In genomic region chr10:51422311-51423120, GRCh38 we compare ENCODE assay signal across 8 cellular contexts.
DNase-seq lines count a peak whose midpoint lies in the region; ATAC-seq and TF ChIP-seq lines count a peak whose summit lies in the region.

No MANE protein-coding gene starts in this region.

- H3K27me3 ChIP-seq in GM23338 (ENCODE audit: insufficient read depth) (no peaks in the 10 kb centered on the region), Loucy (ENCODE audit: insufficient read depth, low read length, poor library complexity, severe bottlenecking) (no peaks in the 10 kb centered on the region), heart left ventricle (no peaks in the 10 kb centered on the region)

- peak; percentile 93 for ATAC-seq in GM23338
- peak; percentile 47 to 72 (median 60) for ATAC-seq in heart left ventricle

- H3K4me1 Mint-ChIP-seq in activated T-cell treated with anti-CD3 and anti-CD28 coated beads, Interleukin-2, amount 50 U/mL, for 24 hours (ENCODE audit: low read depth), result peaks cover 2% of the 10 kb centered on the region
- H3K4me1 Mint-ChIP-seq in GM23338, result peaks cover 11% of the 10 kb centered on the region; the same call in 2 of the 3 replicates

- H3K9me3 Mint-ChIP-seq in activated T-cell treated with anti-CD3 and anti-CD28 coated beads, Interleukin-2, amount 50 U/mL, for 24 hours, result no peaks in the 10 kb centered on the region
- H3K9me3 Mint-ChIP-seq in GM23338, result no peaks in the 10 kb centered on the region

- no peak overlapping the region for H3K27ac ChIP-seq in GM23338 (ENCODE audit: low read depth)
- H3K27ac ChIP-seq in heart left ventricle, result peak overlapping the region; percentile 52 to 80 (median 72)

- DNase-seq in activated T-cell treated with anti-CD3 and anti-CD28 coated beads for 1 hour (ENCODE audit: low read depth) (peak; percentile 2), GM23338 (ENCODE audit: low spot score) (peak; percentile 79), heart left ventricle (peak; percentile 52 to 61 (median 57)), renal cortical epithelial cell (ENCODE audit: low read depth) (peak; percentile 39), cerebellar nuclear complex (lab: John Stamatoyannopoulos, UW) (no peak)
- DNase-seq in activated T-cell treated with anti-CD3 and anti-CD28 coated beads, Interleukin-2, amount 50 U/mL, for 24 hours, result no peak
- DNase-seq in activated gamma-delta T cell treated with anti-CD3 and anti-CD28 coated beads, Interleukin-2, amount 50 U/mL, for 16 hours (ENCODE audit: low read depth), result peak; percentile 15

- no peak overlapping the region for H3K4me3 Mint-ChIP-seq in activated T-cell treated with anti-CD3 and anti-CD28 coated beads, Interleukin-2, amount 50 U/mL, for 24 hours
- no peak overlapping the region for H3K4me3 Mint-ChIP-seq in GM23338

- TF ChIP-seq CTCF in GM23338 (conservative IDR thresholded peaks at IDR 0.05; ENCODE audit: low read depth in 2 of 2) (peak; percentile 86 to 96), Loucy (conservative IDR thresholded peaks at IDR 0.05; ENCODE audit: low read length) (peak; percentile 86), heart left ventricle (IDR thresholded peaks at IDR 0.05) (peak; percentile 39 to 84 (median 70))

- intact Hi-C loops in heart left ventricle (cut with DNase I), result loop anchor here (2.0 to 10.0 kb wide), 8 partner anchors 35 to 542 kb away; partner anchors contain the start of gene PRKG1 (in 6 of the 10)

- H3K36me3 ChIP-seq in GM23338 (ENCODE audit: insufficient read depth), result no peaks in the 10 kb centered on the region
- no peaks in the 10 kb centered on the region for H3K36me3 ChIP-seq in Loucy (ENCODE audit: insufficient read depth, low read length)
- H3K36me3 ChIP-seq in heart left ventricle, result no peaks in the 10 kb centered on the region

- H3K9me3 ChIP-seq in Loucy (ENCODE audit: insufficient read depth, low read depth, low read length), result no peaks in the 10 kb centered on the region
- H3K9me3 ChIP-seq in heart left ventricle, result no peaks in the 10 kb centered on the region

- peaks cover under 1% of the 10 kb centered on the region; the same call in 1 of the 2 replicates for H3K9me2 ChIP-seq in GM23338 (ENCODE audit: insufficient read depth)
- H3K9me2 ChIP-seq in Loucy (replicated peaks; ENCODE audit: low read depth, low read length), result no peaks in the 10 kb centered on the region

- no peak overlapping the region for H3K9ac ChIP-seq in Loucy (ENCODE audit: low read depth, low read length, poor library complexity, severe bottlenecking)

- H3K4me3 ChIP-seq in GM23338 (no peak overlapping the region), Loucy (ENCODE audit: low read length, poor library complexity, severe bottlenecking) (no peak overlapping the region), heart left ventricle (no peak overlapping the region)

- H3K27me3 Mint-ChIP-seq in activated T-cell treated with anti-CD3 and anti-CD28 coated beads, Interleukin-2, amount 50 U/mL, for 24 hours, result peaks cover 6% of the 10 kb centered on the region
- no peaks in the 10 kb centered on the region for H3K27me3 Mint-ChIP-seq in GM23338 (ENCODE audit: insufficient read depth, low read depth, poor library complexity)

- no peak overlapping the region for H3K27ac Mint-ChIP-seq in activated T-cell treated with anti-CD3 and anti-CD28 coated beads, Interleukin-2, amount 50 U/mL, for 24 hours
- H3K27ac Mint-ChIP-seq in GM23338, result peak overlapping the region; percentile 36

- H3K4me1 ChIP-seq in GM23338 (ENCODE audit: insufficient read depth) (no peaks in the 10 kb centered on the region), Loucy (ENCODE audit: insufficient read depth, low read length, poor library complexity, severe bottlenecking) (no peaks in the 10 kb centered on the region), heart left ventricle (peaks cover 0 to 48% (median 10%) of the 10 kb centered on the region in 12 donors)

- H3K79me2 ChIP-seq in GM23338 (replicated peaks; ENCODE audit: insufficient read depth) (no peaks in the 10 kb centered on the region), Loucy (ENCODE audit: insufficient read depth, low read length) (no peaks in the 10 kb centered on the region)

- H3K4me2 ChIP-seq in GM23338, result no peak overlapping the region
- H3K4me2 ChIP-seq in Loucy (ENCODE audit: low read depth, low read length, poor library complexity, severe bottlenecking), result no peak overlapping the region

- H3K36me3 Mint-ChIP-seq in activated T-cell treated with anti-CD3 and anti-CD28 coated beads, Interleukin-2, amount 50 U/mL, for 24 hours (ENCODE audit: low read depth), result no peaks in the 10 kb centered on the region
- H3K36me3 Mint-ChIP-seq in GM23338 (ENCODE audit: low read depth), result no peaks in the 10 kb centered on the region

- no peaks in the 10 kb centered on the region for H3F3A ChIP-seq in GM23338 (replicated peaks; ENCODE audit: low read depth)
- no peaks in the 10 kb centered on the region for H3F3A ChIP-seq in Loucy (ENCODE audit: low read depth)

- H4K20me1 ChIP-seq in GM23338 (replicated peaks; ENCODE audit: insufficient read depth) (no peaks in the 10 kb centered on the region), Loucy (ENCODE audit: insufficient read depth, low read length, poor library complexity, severe bottlenecking) (no peaks in the 10 kb centered on the region)

- TF ChIP-seq POLR2A in heart left ventricle (IDR thresholded peaks at IDR 0.05), result no peak

- WGBS in heart left ventricle, 4 donors, result 58 to 61% (median 59%) methylated on average over 6 of the region's 6 CpGs

- H2AFZ ChIP-seq in GM23338, result no peak overlapping the region; the same call in 1 of the 2 replicates
- H2AFZ ChIP-seq in Loucy (ENCODE audit: low read length), result peak overlapping the region; percentile 91

TF ChIP-seq in GM23338, 12 proteins besides CTCF, POLR2A, EP300 and RAD21 (continues in another document):
- TF ChIP-seq POLR2AphosphoS5 (IDR thresholded peaks at IDR 0.05; ENCODE audit: low read depth) (no peak), ZNF331 (CRISPR knock-in tag; IDR thresholded peaks at IDR 0.05; ENCODE audit: low read depth) (no peak), EZH2 (IDR thresholded peaks at IDR 0.05; ENCODE audit: low read depth, unreplicated experiment) (no peak), EZH2phosphoT487 (IDR thresholded peaks at IDR 0.05; ENCODE audit: unreplicated experiment) (no peak), NANOG (IDR thresholded peaks at IDR 0.05; ENCODE audit: borderline replicate concordance) (no peak)
- TF ChIP-seq, protein P1, sequence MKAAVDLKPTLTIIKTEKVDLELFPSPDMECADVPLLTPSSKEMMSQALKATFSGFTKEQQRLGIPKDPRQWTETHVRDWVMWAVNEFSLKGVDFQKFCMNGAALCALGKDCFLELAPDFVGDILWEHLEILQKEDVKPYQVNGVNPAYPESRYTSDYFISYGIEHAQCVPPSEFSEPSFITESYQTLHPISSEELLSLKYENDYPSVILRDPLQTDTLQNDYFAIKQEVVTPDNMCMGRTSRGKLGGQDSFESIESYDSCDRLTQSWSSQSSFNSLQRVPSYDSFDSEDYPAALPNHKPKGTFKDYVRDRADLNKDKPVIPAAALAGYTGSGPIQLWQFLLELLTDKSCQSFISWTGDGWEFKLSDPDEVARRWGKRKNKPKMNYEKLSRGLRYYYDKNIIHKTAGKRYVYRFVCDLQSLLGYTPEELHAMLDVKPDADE (IDR thresholded peaks at IDR 0.05), result no peak
- TF ChIP-seq, protein P2, sequence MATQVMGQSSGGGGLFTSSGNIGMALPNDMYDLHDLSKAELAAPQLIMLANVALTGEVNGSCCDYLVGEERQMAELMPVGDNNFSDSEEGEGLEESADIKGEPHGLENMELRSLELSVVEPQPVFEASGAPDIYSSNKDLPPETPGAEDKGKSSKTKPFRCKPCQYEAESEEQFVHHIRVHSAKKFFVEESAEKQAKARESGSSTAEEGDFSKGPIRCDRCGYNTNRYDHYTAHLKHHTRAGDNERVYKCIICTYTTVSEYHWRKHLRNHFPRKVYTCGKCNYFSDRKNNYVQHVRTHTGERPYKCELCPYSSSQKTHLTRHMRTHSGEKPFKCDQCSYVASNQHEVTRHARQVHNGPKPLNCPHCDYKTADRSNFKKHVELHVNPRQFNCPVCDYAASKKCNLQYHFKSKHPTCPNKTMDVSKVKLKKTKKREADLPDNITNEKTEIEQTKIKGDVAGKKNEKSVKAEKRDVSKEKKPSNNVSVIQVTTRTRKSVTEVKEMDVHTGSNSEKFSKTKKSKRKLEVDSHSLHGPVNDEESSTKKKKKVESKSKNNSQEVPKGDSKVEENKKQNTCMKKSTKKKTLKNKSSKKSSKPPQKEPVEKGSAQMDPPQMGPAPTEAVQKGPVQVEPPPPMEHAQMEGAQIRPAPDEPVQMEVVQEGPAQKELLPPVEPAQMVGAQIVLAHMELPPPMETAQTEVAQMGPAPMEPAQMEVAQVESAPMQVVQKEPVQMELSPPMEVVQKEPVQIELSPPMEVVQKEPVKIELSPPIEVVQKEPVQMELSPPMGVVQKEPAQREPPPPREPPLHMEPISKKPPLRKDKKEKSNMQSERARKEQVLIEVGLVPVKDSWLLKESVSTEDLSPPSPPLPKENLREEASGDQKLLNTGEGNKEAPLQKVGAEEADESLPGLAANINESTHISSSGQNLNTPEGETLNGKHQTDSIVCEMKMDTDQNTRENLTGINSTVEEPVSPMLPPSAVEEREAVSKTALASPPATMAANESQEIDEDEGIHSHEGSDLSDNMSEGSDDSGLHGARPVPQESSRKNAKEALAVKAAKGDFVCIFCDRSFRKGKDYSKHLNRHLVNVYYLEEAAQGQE (IDR thresholded peaks at IDR 0.05; ENCODE audit: unreplicated experiment), result no peak

Comparison
In these comparisons a context has a peak if more than half of its experiments do, and no peak if none do; other contexts are left out.
1. DNase-seq: peak in activated T-cell treated with anti-CD3 and anti-CD28 coated beads for 1 hour (single experiment), GM23338 (single experiment), activated gamma-delta T cell treated with anti-CD3 and anti-CD28 coated beads, Interleukin-2, amount 50 U/mL, for 16 hours (single experiment), heart left ventricle (5 of 5) and renal cortical epithelial cell (single experiment); none in activated T-cell treated with anti-CD3 and anti-CD28 coated beads, Interleukin-2, amount 50 U/mL, for 24 hours (single experiment) and cerebellar nuclear complex (0 of 2).
2. Peak in every context shown above with its lines, with median percentiles within 50 percentile points of each other: CTCF ChIP-seq.